22 cellular contexts compared by ENCODE assay signal in genomic region chrX:70421618-70422017, GRCh38.
A peak's percentile ranks its signal among the peaks of the same experiment; 100 is the strongest.
DNase-seq lines count a peak whose midpoint lies in the region.
"Had no signal": no experiment of that assay in that cellular context is flagged by ENCODE, and none has a peak within 500 bp of the region (broad histone marks: within the 10 kb centered on the region; RNA-seq: fewer than 3 reads in every experiment).

No MANE protein-coding gene starts in this region.

- H3K4me1 ChIP-seq in NT2/D1 (ENCODE audit: insufficient read depth, insufficient read length), result peaks cover 16% of the 10 kb centered on the region
- H3K4me1 ChIP-seq: spleen had no signal

- no peak overlapping the region for H3K9ac ChIP-seq in NT2/D1 (ENCODE audit: insufficient read length, low read depth)

- no peaks in the 10 kb centered on the region for H3K9me3 ChIP-seq in NT2/D1 (ENCODE audit: insufficient read depth, low read length)
- H3K9me3 ChIP-seq: neutrophil, spleen had no signal

- no peak overlapping the region for H3K4me3 ChIP-seq in NT2/D1 (ENCODE audit: insufficient read length, low read depth)
- H3K4me3 ChIP-seq: spleen had no signal

- DNase-seq in DMS 273 (lab: John Stamatoyannopoulos, UW; ENCODE audit: unreplicated experiment) (peak; percentile 39), DMS 273 treated with DMSO at 0.1 percent for 48 hours (lab: John Stamatoyannopoulos, UW) (no peak), NT2/D1 (ENCODE audit: low read depth, low spot score) (peak; percentile 83), hippocampal formation (lab: John Stamatoyannopoulos, UW) (peak; percentile 5 to 25), pons (ENCODE audit: low spot score) (peak; percentile 54), RPMI8226 (no peak), NCI-H2171 treated with DMSO at 0.1 percent for 48 hours (lab: John Stamatoyannopoulos, UW) (no peak)
- DNase-seq in activated T-cell treated with anti-CD3 and anti-CD28 coated beads, Interleukin-2, amount 50 U/mL, for 48 hours, result no peak
- DNase-seq: activated CD4-positive, CD25-positive, alpha-beta regulatory T cell treated with anti-CD3 and anti-CD28 coated beads, Interleukin-2, amount 50 U/mL, for 72 hours; CD8-positive, alpha-beta memory T cell; DMS79 treated with DMSO at 0.1 percent for 48 hours; effector memory CD8-positive, alpha-beta T cell; HCEC 1CT; left ventricle myocardium superior; NCI-H1417 treated with DMSO at 0.1 percent for 48 hours; NCI-H226; spleen; stimulated activated CD4-positive, alpha-beta T cell treated with anti-CD3 and anti-CD28 coated beads, Interleukin-4, amount 100 ng/mL, for 24 hours; stimulated activated naive CD8-positive, alpha-beta T cell treated with anti-CD3 and anti-CD28 coated beads, Interleukin-15, amount 100 ng/mL, for 72 hours; T1000; trophoblast cell had no signal

- H3K36me3 ChIP-seq in NT2/D1 (ENCODE audit: insufficient read depth, insufficient read length, low read length), result peaks cover 34% of the 10 kb centered on the region

- H3K27me3 ChIP-seq in NT2/D1 (ENCODE audit: insufficient read depth, insufficient read length), result no peaks in the 10 kb centered on the region
- H3K27me3 ChIP-seq: neutrophil had no signal

Comparison
In these comparisons a context has a peak if more than half of its experiments do, and no peak if none do; other contexts are left out.
1. DNase-seq: peak in DMS 273 (single experiment), NT2/D1 (single experiment), hippocampal formation (2 of 2) and pons (single experiment); none in DMS 273 treated with DMSO at 0.1 percent for 48 hours (single experiment), RPMI8226 (single experiment), activated T-cell treated with anti-CD3 and anti-CD28 coated beads, Interleukin-2, amount 50 U/mL, for 48 hours (0 of 2) and NCI-H2171 treated with DMSO at 0.1 percent for 48 hours (single experiment).